ENCODE assay signal across 35 cellular contexts in the genomic region with DNA sequence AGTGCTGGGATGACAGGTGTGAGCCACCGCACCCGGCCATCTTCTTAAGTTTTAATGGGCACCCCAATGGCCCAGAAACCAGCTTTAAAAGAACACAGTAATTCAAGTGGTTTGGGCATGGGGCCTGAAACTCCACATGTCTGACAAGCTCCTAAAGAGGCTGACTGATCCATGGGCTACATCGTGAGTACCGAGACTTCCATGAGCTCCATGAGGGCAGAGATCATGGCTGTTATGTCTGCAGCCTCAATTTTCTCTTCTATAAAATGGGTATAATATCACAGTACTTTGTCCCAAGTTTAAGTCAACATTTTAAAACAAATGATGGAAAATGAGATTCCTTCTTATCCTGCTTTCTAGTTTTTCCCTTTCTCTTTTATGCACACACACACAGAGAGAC.
"Had no signal": no experiment of that assay in that cellular context is flagged by ENCODE, and none has a peak within 500 bp of the region (broad histone marks: within the 10 kb centered on the region; RNA-seq: fewer than 3 reads in every experiment).

No MANE protein-coding gene starts in this region.

- H3K36me3 ChIP-seq: adrenal gland, brain microvascular endothelial cell, breast epithelium had no signal

- H3K27ac ChIP-seq: adrenal gland, body of pancreas, brain microvascular endothelial cell, breast epithelium, VCaP had no signal

- H3K4me3 Mint-ChIP-seq: activated B cell treated with CpG ODN at 0.5 μM for 24 hours; activated CD4-positive, alpha-beta memory T cell treated with anti-CD3 and anti-CD28 coated beads for 36 hours; activated CD4-positive, alpha-beta T cell treated with anti-CD3 and anti-CD28 coated beads, Interleukin-2, amount 10 ng/mL, durations not matched to agents 24 days and 14 days; activated CD8-positive, alpha-beta T cell treated with anti-CD3 and anti-CD28 coated beads for 36 hours; activated naive CD4-positive, alpha-beta T cell treated with anti-CD3 and anti-CD28 coated beads for 36 hours; activated naive CD8-positive, alpha-beta T cell treated with anti-CD3 and anti-CD28 coated beads for 36 hours; activated T-cell treated with anti-CD3 and anti-CD28 coated beads, Interleukin-2, amount 50 U/mL, for 4 hours; activated T-cell treated with anti-CD3 and anti-CD28 coated beads, Interleukin-2, amount 50 U/mL, for 72 hours; activated T-helper 1 cell treated with anti-CD3 and anti-CD28 coated beads, Interleukin-12 subunit alpha, Interleukin-12 subunit beta, Interleukin-2, Interleukin-4 antibody, amounts not matched to agents 30 ng/mL and 10 ng/mL and 1 ng/mL, durations not matched to agents 14 hours and 24 hours and 36 hours; activated T-helper 17 cell treated with anti-CD3 and anti-CD28 coated beads, Interleukin-2, amount 50 U/mL, for 72 hours; T-helper 2 cell treated with Interferon-gamma antibody and Interleukin-4, amounts not matched to agents 5 μg/mL and 100 μg/mL, for 36 hours had no signal

- H3K9me3 Mint-ChIP-seq: activated B cell treated with CpG ODN at 0.5 μM for 24 hours; activated CD4-positive, alpha-beta memory T cell treated with anti-CD3 and anti-CD28 coated beads for 36 hours; activated CD8-positive, alpha-beta T cell treated with anti-CD3 and anti-CD28 coated beads for 36 hours; activated naive CD4-positive, alpha-beta T cell treated with anti-CD3 and anti-CD28 coated beads for 36 hours; activated naive CD8-positive, alpha-beta T cell treated with anti-CD3 and anti-CD28 coated beads for 36 hours; activated T-cell treated with anti-CD3 and anti-CD28 coated beads, Interleukin-2, amount 50 U/mL, for 4 hours; activated T-cell treated with anti-CD3 and anti-CD28 coated beads, Interleukin-2, amount 50 U/mL, for 72 hours; activated T-helper 1 cell treated with anti-CD3 and anti-CD28 coated beads, Interleukin-12 subunit alpha, Interleukin-12 subunit beta, Interleukin-2, Interleukin-4 antibody, amounts not matched to agents 30 ng/mL and 10 ng/mL and 1 ng/mL, durations not matched to agents 14 hours and 24 hours and 36 hours; T-helper 2 cell treated with Interferon-gamma antibody and Interleukin-4, amounts not matched to agents 5 μg/mL and 100 μg/mL, for 36 hours had no signal

- DNase-seq: activated B cell treated with CpG ODN at 0.5 μM for 24 hours; activated CD4-positive, alpha-beta memory T cell treated with anti-CD3 and anti-CD28 coated beads for 36 hours; activated CD4-positive, alpha-beta T cell treated with anti-CD3 and anti-CD28 coated beads for 4 hours; activated CD4-positive, alpha-beta T cell treated with anti-CD3 and anti-CD28 coated beads, Interleukin-2, amount 10 ng/mL, durations not matched to agents 24 days and 14 days; activated CD4-positive, alpha-beta T cell treated with anti-CD3 and anti-CD28 coated beads, Interleukin-2, amount 50 U/mL, for 1 hour; activated CD4-positive, alpha-beta T cell treated with anti-CD3 and anti-CD28 coated beads, Interleukin-2, amount 50 U/mL, for 4 hours; activated CD4-positive, CD25-positive, alpha-beta regulatory T cell treated with anti-CD3 and anti-CD28 coated beads, Interleukin-2, amount 50 U/mL, for 72 hours; activated CD8-positive, alpha-beta memory T cell treated with anti-CD3 and anti-CD28 coated beads, Interleukin-2, amount 50 U/mL, for 4 hours; activated CD8-positive, alpha-beta T cell treated with anti-CD3 and anti-CD28 coated beads for 36 hours; activated effector memory CD4-positive, alpha-beta T cell treated with anti-CD3 and anti-CD28 coated beads, Interleukin-2, amount 50 U/mL, for 16 hours; activated gamma-delta T cell treated with Interleukin-2 at 50 U/mL for 16 hours; activated naive CD4-positive, alpha-beta T cell; activated naive CD4-positive, alpha-beta T cell treated with anti-CD3 and anti-CD28 coated beads for 36 hours; activated naive CD4-positive, alpha-beta T cell treated with anti-CD3 and anti-CD28 coated beads, Interleukin-2, amount 50 U/mL, for 16 hours; activated naive CD8-positive, alpha-beta T cell treated with anti-CD3 and anti-CD28 coated beads for 36 hours; activated T-cell treated with anti-CD3 and anti-CD28 coated beads for 4 hours; activated T-cell treated with anti-CD3 and anti-CD28 coated beads, Interleukin-2, amount 50 U/mL, for 1 hour; activated T-cell treated with anti-CD3 and anti-CD28 coated beads, Interleukin-2, amount 50 U/mL, for 4 hours; activated T-cell treated with anti-CD3 and anti-CD28 coated beads, Interleukin-2, amount 50 U/mL, for 72 hours; adrenal gland; amniotic stem cell; aorta; body of pancreas; brain microvascular endothelial cell; central memory CD4-positive, alpha-beta T cell; T-helper 9 cell had no signal

- FAIRE-seq: astrocyte, colon, TTC549 had no signal

- H3K36me3 Mint-ChIP-seq: activated CD4-positive, alpha-beta memory T cell treated with anti-CD3 and anti-CD28 coated beads for 36 hours; activated naive CD4-positive, alpha-beta T cell treated with anti-CD3 and anti-CD28 coated beads, Interleukin-2, amount 50 U/mL, for 72 hours; activated naive CD8-positive, alpha-beta T cell treated with anti-CD3 and anti-CD28 coated beads for 36 hours had no signal

- H3K27me3 Mint-ChIP-seq: activated B cell treated with CpG ODN at 0.5 μM for 24 hours; activated CD4-positive, alpha-beta T cell treated with anti-CD3 and anti-CD28 coated beads, Interleukin-2, amount 10 ng/mL, durations not matched to agents 24 days and 14 days; activated CD8-positive, alpha-beta T cell treated with anti-CD3 and anti-CD28 coated beads for 36 hours; activated naive CD8-positive, alpha-beta T cell treated with anti-CD3 and anti-CD28 coated beads for 36 hours had no signal

- H3K4me1 ChIP-seq: adrenal gland, body of pancreas, breast epithelium had no signal

- H3K4me3 ChIP-seq: adrenal gland, body of pancreas, breast epithelium had no signal

- H3K27me3 ChIP-seq: adrenal gland, body of pancreas, brain microvascular endothelial cell, breast epithelium had no signal

- ATAC-seq: activated CD8-positive, alpha-beta T cell treated with anti-CD3 and anti-CD28 coated beads for 36 hours; activated naive CD4-positive, alpha-beta T cell treated with anti-CD3 and anti-CD28 coated beads, Interleukin-2, amount 50 U/mL, for 72 hours; activated T-cell treated with anti-CD3 and anti-CD28 coated beads, Interleukin-2, amount 50 U/mL, for 4 hours; activated T-cell treated with anti-CD3 and anti-CD28 coated beads, Interleukin-2, amount 50 U/mL, for 72 hours; activated T-helper 17 cell treated with anti-CD3 and anti-CD28 coated beads, Interleukin-2, amount 50 U/mL, for 72 hours; body of pancreas had no signal

- H3K27ac Mint-ChIP-seq: activated B cell treated with CpG ODN at 0.5 μM for 24 hours; activated CD4-positive, alpha-beta memory T cell treated with anti-CD3 and anti-CD28 coated beads for 36 hours; activated CD4-positive, alpha-beta T cell treated with anti-CD3 and anti-CD28 coated beads, Interleukin-2, amount 10 ng/mL, durations not matched to agents 24 days and 14 days; activated CD8-positive, alpha-beta T cell treated with anti-CD3 and anti-CD28 coated beads for 36 hours; activated naive CD4-positive, alpha-beta T cell treated with anti-CD3 and anti-CD28 coated beads for 36 hours; activated naive CD4-positive, alpha-beta T cell treated with anti-CD3 and anti-CD28 coated beads, Interleukin-2, amount 50 U/mL, for 72 hours; activated naive CD8-positive, alpha-beta T cell treated with anti-CD3 and anti-CD28 coated beads for 36 hours; activated T-cell treated with anti-CD3 and anti-CD28 coated beads, Interleukin-2, amount 50 U/mL, for 72 hours; activated T-helper 1 cell treated with anti-CD3 and anti-CD28 coated beads, Interleukin-12 subunit alpha, Interleukin-12 subunit beta, Interleukin-2, Interleukin-4 antibody, amounts not matched to agents 30 ng/mL and 10 ng/mL and 1 ng/mL, durations not matched to agents 14 hours and 24 hours and 36 hours; activated T-helper 17 cell treated with anti-CD3 and anti-CD28 coated beads, Interleukin-2, amount 50 U/mL, for 72 hours; T-helper 2 cell treated with Interferon-gamma antibody and Interleukin-4, amounts not matched to agents 5 μg/mL and 100 μg/mL, for 36 hours had no signal

- H3K9me3 ChIP-seq: adrenal gland, body of pancreas, breast epithelium had no signal

- H3K4me1 Mint-ChIP-seq: activated B cell treated with CpG ODN at 0.5 μM for 24 hours; activated CD4-positive, alpha-beta T cell treated with anti-CD3 and anti-CD28 coated beads, Interleukin-2, amount 10 ng/mL, durations not matched to agents 24 days and 14 days; activated naive CD8-positive, alpha-beta T cell treated with anti-CD3 and anti-CD28 coated beads for 36 hours; activated T-helper 17 cell treated with anti-CD3 and anti-CD28 coated beads, Interleukin-2, amount 50 U/mL, for 72 hours had no signal
